ENCODE assay signal across 1 cellular context in genomic region chrX:136747003-136747986, GRCh38.
TF ChIP-seq lines count a peak whose summit lies in the region.

No MANE protein-coding gene starts in this region.

TF ChIP-seq in HepG2, 621 proteins besides CTCF, POLR2A, EP300 and RAD21:
- TF ChIP-seq ZNF276 (CRISPR knock-in tag; IDR thresholded peaks at IDR 0.05; ENCODE audit: low read depth) (no peak), ZFP82 (CRISPR knock-in tag; IDR thresholded peaks at IDR 0.05; ENCODE audit: borderline replicate concordance) (no peak), ZBTB2 (CRISPR knock-in tag; IDR thresholded peaks at IDR 0.05; ENCODE audit: low read depth) (no peak), ZC3H4 (CRISPR knock-in tag; IDR thresholded peaks at IDR 0.05; ENCODE audit: borderline replicate concordance) (no peak)
